Comparison of ENCODE assay signal across 1 cellular context in genomic region chr12:129807101-129807500, GRCh38.
TF ChIP-seq lines count a peak whose summit lies in the region.

No MANE protein-coding gene starts in this region.

TF ChIP-seq in H1, 55 proteins besides CTCF, POLR2A, EP300 and RAD21:
- TF ChIP-seq CHD1 (IDR thresholded peaks at IDR 0.05; ENCODE audit: low read depth, low read length) (no peak), SP4 (IDR thresholded peaks at IDR 0.05; ENCODE audit: low read length) (no peak), YY1 (IDR thresholded peaks at IDR 0.05; ENCODE audit: low read depth, low read length) (no peak), CHD2 (IDR thresholded peaks at IDR 0.05; ENCODE audit: low read length) (no peak), NANOG (IDR thresholded peaks at IDR 0.05; ENCODE audit: insufficient read depth, low read depth, low read length, poor library complexity, severe bottlenecking) (no peak), FOSL1 (IDR thresholded peaks at IDR 0.05; ENCODE audit: insufficient read depth, low read depth, low read length) (no peak), BRCA1 (IDR thresholded peaks at IDR 0.05; ENCODE audit: low read depth, low read length) (no peak), SIRT6 (IDR thresholded peaks at IDR 0.05; ENCODE audit: low read length) (no peak), JUN (IDR thresholded peaks at IDR 0.05; ENCODE audit: low read depth, low read length) (no peak), SIN3A (conservative IDR thresholded peaks at IDR 0.05 in 1 of 2, IDR thresholded peaks at IDR 0.05 in 1 of 2; ENCODE audit: low read depth in 1 of 2, low read length in 2 of 2) (no peak), RFX5 (IDR thresholded peaks at IDR 0.05; ENCODE audit: borderline replicate concordance, low read depth, low read length) (no peak), JUND (IDR thresholded peaks at IDR 0.05; ENCODE audit: low read length) (no peak), RNF2 (IDR thresholded peaks at IDR 0.05; ENCODE audit: borderline replicate concordance, low read depth, low read length, missing control alignments, poor library complexity, severe bottlenecking) (no peak), TCF12 (IDR thresholded peaks at IDR 0.05; ENCODE audit: low read depth, low read length) (no peak), GABPA (IDR thresholded peaks at IDR 0.05; ENCODE audit: borderline replicate concordance, insufficient read depth, low read length) (no peak), POU5F1 (IDR thresholded peaks at IDR 0.05; ENCODE audit: low read depth, low read length) (no peak)
